ENCODE assay signal across 8 cellular contexts in genomic region chr1:89994805-89995594, GRCh38. TPM values are rescaled to one million over a fixed set of nuclear protein-coding genes. Genes with fewer than 3 reads are reported as not detected.
A peak's percentile ranks its signal among the peaks of the same experiment; 100 is the strongest.
DNase-seq lines count a peak whose midpoint lies in the region; ATAC-seq, FAIRE-seq and TF ChIP-seq lines count a peak whose summit lies in the region.

ZNF326 (plus strand) TSS chr1:89995110; CDS start chr1:89995258, 148 bp downstream.

- H3K27ac ChIP-seq in adipose tissue (ENCODE audit: low read depth, low read length), result peak within 1 kb of the TSS; percentile 89
- H3K27ac ChIP-seq in heart right ventricle, result peak within 1 kb of the TSS; percentile 78 to 99 (median 96)
- peak within 1 kb of the TSS; percentile 94 to 99 (median 96) for H3K27ac ChIP-seq in upper lobe of left lung

- TF ChIP-seq CTCF in heart right ventricle (IDR thresholded peaks at IDR 0.05), result peak in 3 of 9 donors; percentile 3 to 24 (median 12)
- TF ChIP-seq CTCF in upper lobe of left lung (IDR thresholded peaks at IDR 0.05), result peak in 3 of 6 experiments; percentile 9 to 29 (median 23)

- no peaks in the 10 kb centered on the region for H3K9me3 ChIP-seq in heart right ventricle
- H3K9me3 ChIP-seq in upper lobe of left lung, result no peaks in the 10 kb centered on the region

- peaks cover 39 to 47% (median 44%) of the 10 kb centered on the region in 3 donors for H3K4me1 Mint-ChIP-seq in T-cell

- TF ChIP-seq EP300 in upper lobe of left lung (IDR thresholded peaks at IDR 0.05), result no peak

- H3K27ac Mint-ChIP-seq in T-cell, result peak within 1 kb of the TSS; percentile 90 to 96

- H3K27me3 Mint-ChIP-seq in T-cell, result peaks cover 0 to 9% of the 10 kb centered on the region in 2 donors

- no peaks in the 10 kb centered on the region for H3K9me3 Mint-ChIP-seq in T-cell

- TF ChIP-seq POLR2A in GM12891 (IDR thresholded peaks at IDR 0.05; ENCODE audit: low read depth, low read length) (peak; percentile 94), upper lobe of left lung (IDR thresholded peaks at IDR 0.05) (peak; percentile 48 to 99 (median 98))

- H3K27me3 ChIP-seq in heart right ventricle (no peaks in the 10 kb centered on the region), upper lobe of left lung (no peaks in the 10 kb centered on the region)

- intact Hi-C loops in heart right ventricle (cut with DNase I) (loop anchor here in 4 of 10 donors (2.0 to 10.0 kb wide), 5 partner anchors 173 to 510 kb away; partner anchors contain the start of genes LRRC8C (in 2 of the 4) and LRRC8D (in 2 of the 4)), posterior cingulate gyrus (cut with DNase I) (no loop called here)

- H3K4me3 ChIP-seq in heart right ventricle (peak within 1 kb of the TSS; percentile 33 to 99 (median 92)), upper lobe of left lung (peak within 1 kb of the TSS; percentile 21 to 85 (median 78))

- H3K36me3 Mint-ChIP-seq in T-cell, result peaks cover 12% of the 10 kb centered on the region

- DNase-seq in GM12891 (ENCODE audit: insufficient read length, low spot score) (peak; percentile 97), NCI-H1417 treated with DMSO at 0.1 percent for 48 hours (lab: John Stamatoyannopoulos, UW) (peak; percentile 79), T-cell (peak; percentile 77 to 95 (median 89)), heart right ventricle (peak; percentile 96 to 98), posterior cingulate gyrus (peak; percentile 91 to 99 (median 95)), upper lobe of left lung (peak; percentile 97 to 100)

- H3K4me1 ChIP-seq in heart right ventricle, result peaks cover 0 to 40% (median 32%) of the 10 kb centered on the region in 9 donors
- H3K4me1 ChIP-seq in upper lobe of left lung, result peaks cover 14 to 33% (median 21%) of the 10 kb centered on the region in 4 donors

- peak within 1 kb of the TSS; percentile 96 to 98 (median 97) for H3K4me3 Mint-ChIP-seq in T-cell

- ATAC-seq in HG02798 (IDR thresholded peaks at IDR 0.05; ENCODE audit: poor library complexity, unreplicated experiment) (peak; percentile 97), T-cell (replicated peaks in 1 of 4) (peak; percentile 97 to 98 (median 97)), heart right ventricle (peak; percentile 98 to 99 (median 99)), upper lobe of left lung (ENCODE audit: low FRiP score in 2 of 2) (peak; percentile 98 to 100)

- CTCF ChIA-PET in T-cell (lab: Charles Lee), result interaction anchor here (0.6 kb wide), 2 partner anchors 20 to 26 kb away, joined by 3 read pairs; no protein-coding TSS in a partner anchor

- POLR2A ChIA-PET in T-cell (lab: Charles Lee), result interaction anchor here in 1 of 2 donors (0.5 kb wide), 1 partner anchor 1113 kb away, joined by 9 read pairs; no protein-coding TSS in a partner anchor

- WGBS in adipose tissue, 3 donors, result 0 to 1% (median 0%) methylated on average over 82 to 88 of the region's 88 CpGs
- WGBS in heart right ventricle, 2 donors, result 0 to 1% methylated on average over 88 of the region's 88 CpGs
- WGBS in upper lobe of left lung, 2 donors, result 1% methylated on average over 14 to 34 of the region's 88 CpGs

- FAIRE-seq in GM12891 (lab: Jason Lieb, UNC), result peak; percentile 100

- H3K36me3 ChIP-seq in heart right ventricle (peaks cover 0 to 19% (median 0%) of the 10 kb centered on the region in 9 donors), upper lobe of left lung (peaks cover 0 to 4% (median 0%) of the 10 kb centered on the region in 4 donors)

TF ChIP-seq in GM12891, 5 proteins besides CTCF, POLR2A, EP300 and RAD21:
- TF ChIP-seq POLR2AphosphoS5 (IDR thresholded peaks at IDR 0.05; ENCODE audit: low read depth, low read length) (peak; percentile 94), TAF1 (IDR thresholded peaks at IDR 0.05; ENCODE audit: low read depth, low read length) (peak; percentile 87), POU2F2 (IDR thresholded peaks at IDR 0.05; ENCODE audit: low read depth, low read length) (peak; percentile 27; the same call in 1 of the 2 replicates), SPI1 (IDR thresholded peaks at IDR 0.05; ENCODE audit: low read depth, low read length) (no peak), PAX5 (IDR thresholded peaks at IDR 0.05; ENCODE audit: insufficient read depth, low read length, severe bottlenecking) (no peak)
TF ChIP-seq in GM12891: peak in this region for 3.

RNA-seq across cellular contexts. Expression of gene ZNF326, which starts in this region (rescaled TPM):
- 9.6 TPM for polyA plus RNA-seq in GM12891 (2012; ENCODE audit: low read depth, missing spikeins)
- total RNA-seq in T-cell, result 10 to 100 TPM; 16.4 to 41.3 (median 16.8) TPM
- 10 to 100 TPM in 1 of 3 donors, 1 to 10 TPM in 2; 6.3 to 16.0 (median 9.8) TPM for polyA plus RNA-seq in adipose tissue
- 10 to 100 TPM; 11.2 to 13.4 (median 11.6) TPM for total RNA-seq in heart right ventricle
- polyA plus RNA-seq in heart right ventricle, result 10 to 100 TPM in 1 of 2 donors, 1 to 10 TPM in 1; 7.6 to 14.3 TPM
- total RNA-seq in upper lobe of left lung, result 10 to 100 TPM in 5 of 6 donors, 1 to 10 TPM in 1; 9.2 to 32.5 (median 17.4) TPM

Comparison
In these comparisons a context has a peak if more than half of its experiments do, and no peak if none do; other contexts are left out.
1. Peak in every context shown above with its lines: DNase-seq, ATAC-seq, H3K4me3 ChIP-seq and H3K27ac ChIP-seq.